8 cellular contexts compared by ENCODE assay signal in the genomic region with DNA sequence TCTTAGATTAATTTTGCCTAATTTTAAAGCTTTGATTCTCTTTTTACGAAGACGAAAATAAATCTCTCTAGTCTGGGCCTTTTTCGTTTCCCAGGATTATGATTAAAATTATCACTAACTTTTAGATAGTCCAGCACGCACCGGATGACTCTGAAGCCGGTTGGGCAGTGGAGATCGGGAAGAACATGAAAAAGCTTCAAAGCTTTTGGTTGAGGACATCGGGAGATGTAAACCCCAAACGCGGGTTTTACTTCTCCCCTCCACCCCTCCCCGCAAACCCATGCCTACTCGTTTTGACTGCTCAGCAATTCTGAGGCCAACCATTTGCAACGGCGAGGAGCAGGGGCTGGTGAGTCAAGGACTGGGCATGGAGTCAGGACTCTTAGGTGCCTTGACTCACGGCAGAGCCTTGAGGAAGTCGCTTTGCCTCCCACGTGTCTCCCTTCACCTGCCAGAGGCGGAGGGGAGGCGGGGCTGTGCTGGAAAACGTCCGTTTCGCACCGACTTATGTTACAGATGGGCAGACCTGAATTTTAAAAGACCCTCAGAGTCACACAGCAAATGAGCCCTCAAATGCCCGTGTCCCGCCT. TPM values are rescaled to one million over a fixed set of nuclear protein-coding genes. Genes with fewer than 3 reads are reported as not detected.
DNase-seq lines count a peak whose midpoint lies in the region; ATAC-seq, FAIRE-seq and TF ChIP-seq lines count a peak whose summit lies in the region.

No MANE protein-coding gene starts in this region.

- intact Hi-C loops in HepG2 (cut with micrococcal nuclease; ENCODE audit: unreplicated experiment) = loop anchor here (2.0 kb wide), 1 partner anchor 80 kb away; no protein-coding TSS in a partner anchor

- peaks cover 47% of the 10 kb centered on the region for H3K4me1 ChIP-seq in HepG2 (ENCODE audit: insufficient read depth, low read length)

- H2AFZ ChIP-seq in HepG2 (ENCODE audit: low read length) = no peak overlapping the region

- peak overlapping the region; percentile 97 for H3K27ac ChIP-seq in HepG2 (ENCODE audit: extremely low read length, insufficient read depth, low read length)

- H3K4me3 ChIP-seq in HepG2 (replicated peaks in 1 of 3; ENCODE audit: insufficient read depth in 1 of 3, low read depth in 2 of 3, low read length in 3 of 3) = peak overlapping the region; percentile 71 to 86 (median 84)

- H3K27me3 ChIP-seq in HepG2 (ENCODE audit: control insufficient read depth in 1 of 2, insufficient read depth in 2 of 2, low read length in 2 of 2) = no peaks in the 10 kb centered on the region; a peak in 1 of 5 replicates

- no peak for FAIRE-seq in HepG2 (lab: Jason Lieb, UNC)

- H3K9ac ChIP-seq in HepG2 (ENCODE audit: insufficient read depth, low read depth, low read length) = peak overlapping the region; percentile 91

- peaks cover 36% of the 10 kb centered on the region for H3K79me2 ChIP-seq in HepG2 (ENCODE audit: insufficient read depth, low read length)

- no peak for TF ChIP-seq RAD21 in HepG2 (CRISPR knock-in tag; IDR thresholded peaks at IDR 0.05)

- peak overlapping the region; percentile 98 for H3K4me2 ChIP-seq in HepG2 (ENCODE audit: low read depth, low read length)

- CTCF ChIA-PET in HepG2 (lab: Yijun Ruan, JAX; ENCODE audit: low intra/inter-chr PET ratio, low total read pairs) = interaction anchor here (1.4 kb wide), 1 partner anchor 18 kb away, joined by 4 read pairs; no protein-coding TSS in a partner anchor

- TF ChIP-seq POLR2A in HepG2 (IDR thresholded peaks at IDR 0.05; ENCODE audit: insufficient read depth in 1 of 2, low read depth in 2 of 2, low read length in 2 of 2) = peak in 1 of 2 experiments; percentile 40; a peak in 1 of 4 replicates

- POLR2A ChIA-PET in HepG2 (lab: Yijun Ruan, JAX) = interaction anchor here (0.9 to 1.5 kb wide), 12 partner anchors 9 to 120 kb away, joined by 3 to 25 read pairs (median 3); a partner anchor contains a TSS

- DNase-seq in ACHN (peak; percentile 99), NCI-H2081 (lab: John Stamatoyannopoulos, UW) (peak; percentile 46 to 71), dedifferentiated amniotic fluid mesenchymal stem cell (ENCODE audit: extremely low spot score) (peak; percentile 85), HepG2 (ENCODE audit: low spot score) (peak; percentile 52), middle frontal gyrus (ENCODE audit: extremely low spot score, low spot score) (no peak)
- DNase-seq in activated CD4-positive, alpha-beta T cell treated with anti-CD3 and anti-CD28 coated beads for 4 hours = peak; percentile 75 to 80
- DNase-seq in stimulated activated CD4-positive, alpha-beta T cell treated with anti-CD3 and anti-CD28 coated beads, Interleukin-4, amount 100 ng/mL, for 1 hour = peak; percentile 64

- no peak for TF ChIP-seq CTCF in HepG2 (CRISPR knock-in tag; IDR thresholded peaks at IDR 0.05)

- 2% methylated on average over 15 of the region's 25 CpGs for WGBS in HepG2 (ENCODE audit: low lambda C conversion rate)

- peaks cover 15% of the 10 kb centered on the region; the same call in 1 of the 2 replicates for H4K20me1 ChIP-seq in HepG2 (ENCODE audit: insufficient read depth, low read length)

- no peaks in the 10 kb centered on the region for H3K36me3 ChIP-seq in HepG2 (replicated peaks in 1 of 2; ENCODE audit: control insufficient read depth in 1 of 2, insufficient read depth in 2 of 2, low read length in 2 of 2)

- no TSS peak for BruUV-seq in HepG2 (replicated peaks; lab: Mats Ljungman, UMichigan)

- H3K9me3 ChIP-seq in HepG2 (ENCODE audit: low read length) = no peaks in the 10 kb centered on the region

- in situ Hi-C loops in ACHN (cut with HindIII; ENCODE audit: low pct_ligation_motif_present, low pct_unique_long_range_greater_than_20kb, low sequenced_read_pairs) (no loop called here), HepG2 (cut with HindIII; ENCODE audit: extremely low pct_ligation_motif_present, low pct_unique_long_range_greater_than_20kb) (no loop called here)

- peak; percentile 14 for ATAC-seq in GM19035 (IDR thresholded peaks at IDR 0.05; ENCODE audit: unreplicated experiment)
- ATAC-seq in HepG2 = peak; percentile 7

- TF ChIP-seq EP300 in HepG2 (IDR thresholded peaks at IDR 0.05; ENCODE audit: low read depth in 2 of 2, low read length in 2 of 2) = no peak
- TF ChIP-seq EP300 in HepG2 (CRISPR knock-in tag; IDR thresholded peaks at IDR 0.05; ENCODE audit: borderline replicate concordance) = no peak

TF ChIP-seq in HepG2, 621 proteins besides CTCF, POLR2A, EP300 and RAD21 (continues in another document):
- no peak for TF ChIP-seq EED (CRISPR knock-in tag; IDR thresholded peaks at IDR 0.05)
- no peak for TF ChIP-seq ZMAT3 (CRISPR knock-in tag; conservative IDR thresholded peaks at IDR 0.05)
- no peak for TF ChIP-seq ZNF30 (CRISPR knock-in tag; IDR thresholded peaks at IDR 0.05)
- TF ChIP-seq SAP130 (CRISPR knock-in tag; IDR thresholded peaks at IDR 0.05; ENCODE audit: low read depth) = peak; percentile 10; the same call in 1 of the 2 replicates
- TF ChIP-seq TBP (CRISPR knock-in tag; IDR thresholded peaks at IDR 0.05) = no peak
- TF ChIP-seq ZNF121 (CRISPR knock-in tag; IDR thresholded peaks at IDR 0.05) = no peak
- TF ChIP-seq ZNF672 (CRISPR knock-in tag; IDR thresholded peaks at IDR 0.05) = no peak
- peak; percentile 17; the same call in 1 of the 2 replicates for TF ChIP-seq MAZ (IDR thresholded peaks at IDR 0.05; ENCODE audit: borderline replicate concordance, low read depth, low read length)
- TF ChIP-seq MAZ (CRISPR knock-in tag; IDR thresholded peaks at IDR 0.05; ENCODE audit: low read depth) = no peak
- peak; percentile 44; the same call in 1 of the 2 replicates for TF ChIP-seq POGZ (CRISPR knock-in tag; IDR thresholded peaks at IDR 0.05)
- TF ChIP-seq HHEX (CRISPR knock-in tag; IDR thresholded peaks at IDR 0.05) = no peak
- TF ChIP-seq SNRNP70 (IDR thresholded peaks at IDR 0.05; ENCODE audit: low read depth, low read length) = no peak
- TF ChIP-seq, protein P1, sequence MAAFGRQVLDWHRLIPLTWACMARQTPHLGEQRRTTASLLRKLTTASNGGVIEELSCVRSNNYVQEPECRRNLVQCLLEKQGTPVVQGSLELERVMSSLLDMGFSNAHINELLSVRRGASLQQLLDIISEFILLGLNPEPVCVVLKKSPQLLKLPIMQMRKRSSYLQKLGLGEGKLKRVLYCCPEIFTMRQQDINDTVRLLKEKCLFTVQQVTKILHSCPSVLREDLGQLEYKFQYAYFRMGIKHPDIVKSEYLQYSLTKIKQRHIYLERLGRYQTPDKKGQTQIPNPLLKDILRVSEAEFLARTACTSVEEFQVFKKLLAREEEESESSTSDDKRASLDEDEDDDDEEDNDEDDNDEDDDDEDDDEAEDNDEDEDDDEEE (CRISPR knock-in tag; IDR thresholded peaks at IDR 0.05) = 0 out of 2 replicates have a peak, but pooled peaks have one; percentile 19
- TF ChIP-seq JUN (CRISPR knock-in tag; IDR thresholded peaks at IDR 0.05) = 0 out of 2 replicates have a peak, but pooled peaks have one; percentile 3
- TF ChIP-seq ZNF598 (CRISPR knock-in tag; IDR thresholded peaks at IDR 0.05; ENCODE audit: borderline replicate concordance) = peak; percentile 73; the same call in 1 of the 2 replicates
- TF ChIP-seq MIER3 (CRISPR knock-in tag; IDR thresholded peaks at IDR 0.05; ENCODE audit: borderline replicate concordance) = no peak
- TF ChIP-seq YEATS2 (CRISPR knock-in tag; IDR thresholded peaks at IDR 0.05; ENCODE audit: borderline replicate concordance) = no peak
- TF ChIP-seq RAD51 (IDR thresholded peaks at IDR 0.05; ENCODE audit: borderline replicate concordance) = no peak
- peak; percentile 33 for TF ChIP-seq DMAP1 (CRISPR knock-in tag; IDR thresholded peaks at IDR 0.05)
- TF ChIP-seq, protein P2, sequence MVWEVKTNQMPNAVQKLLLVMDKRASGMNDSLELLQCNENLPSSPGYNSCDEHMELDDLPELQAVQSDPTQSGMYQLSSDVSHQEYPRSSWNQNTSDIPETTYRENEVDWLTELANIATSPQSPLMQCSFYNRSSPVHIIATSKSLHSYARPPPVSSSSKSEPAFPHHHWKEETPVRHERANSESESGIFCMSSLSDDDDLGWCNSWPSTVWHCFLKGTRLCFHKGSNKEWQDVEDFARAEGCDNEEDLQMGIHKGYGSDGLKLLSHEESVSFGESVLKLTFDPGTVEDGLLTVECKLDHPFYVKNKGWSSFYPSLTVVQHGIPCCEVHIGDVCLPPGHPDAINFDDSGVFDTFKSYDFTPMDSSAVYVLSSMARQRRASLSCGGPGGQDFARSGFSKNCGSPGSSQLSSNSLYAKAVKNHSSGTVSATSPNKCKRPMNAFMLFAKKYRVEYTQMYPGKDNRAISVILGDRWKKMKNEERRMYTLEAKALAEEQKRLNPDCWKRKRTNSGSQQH (CRISPR knock-in tag; IDR thresholded peaks at IDR 0.05; ENCODE audit: low read depth) = 0 out of 2 replicates have a peak, but pooled peaks have one; percentile 12
- no peak for TF ChIP-seq ZNF788 (CRISPR knock-in tag; IDR thresholded peaks at IDR 0.05; ENCODE audit: borderline replicate concordance)
- no peak for TF ChIP-seq TARDBP (CRISPR knock-in tag; IDR thresholded peaks at IDR 0.05)

RNA-seq across cellular contexts. Expression of a gene that starts 1.0 kb away (rescaled TPM):
- 33.5 and 44.1 TPM in 2 replicates for total RNA-seq in HepG2 (2016; rRNA removed; fragmentation: Illumina TruSeq; extraction: Trizol)
- total RNA-seq in HepG2 (2016; cell fraction: cytosol; rRNA removed; fragmentation: Illumina TruSeq; extraction: Trizol; ENCODE audit: low read depth) = 18.8 and 21.5 TPM in 2 replicates
- total RNA-seq in HepG2 (2016; cell fraction: insoluble cytoplasmic fraction; rRNA removed; fragmentation: Illumina TruSeq; extraction: Trizol) = 32.1 and 44.0 TPM in 2 replicates
- 32.9 and 33.1 TPM in 2 replicates for total RNA-seq in HepG2 (2016; cell fraction: membrane; rRNA removed; fragmentation: Illumina TruSeq; extraction: Trizol)
- 11.9 and 15.3 TPM in 2 replicates for total RNA-seq in HepG2 (2016; cell fraction: nucleus; rRNA removed; fragmentation: Illumina TruSeq; extraction: Trizol)
- 38.6 and 39.8 TPM in 2 replicates for polyA plus RNA-seq in HepG2 (2011; rRNA removed)
- polyA plus RNA-seq in HepG2 (2011; cell fraction: cytosol; rRNA removed) = 39.9 and 43.8 TPM in 2 replicates
- polyA plus RNA-seq in HepG2 (2011; cell fraction: nucleus; rRNA removed) = 17.1 and 18.3 TPM in 2 replicates
- 17.8 and 27.2 TPM in 2 replicates for polyA plus RNA-seq in HepG2 (2012)
- polyA plus RNA-seq in HepG2 (2016; cell fraction: cytosol; fragmentation: Illumina TruSeq; extraction: Trizol; ENCODE audit: low read depth) = 17.9 and 19.4 TPM in 2 replicates
- polyA plus RNA-seq in HepG2 (2016; cell fraction: insoluble cytoplasmic fraction; fragmentation: Illumina TruSeq; extraction: Trizol; ENCODE audit: low read depth) = 53.9 and 55.7 TPM in 2 replicates
- polyA plus RNA-seq in HepG2 (2016; cell fraction: membrane; fragmentation: Illumina TruSeq; extraction: Trizol; ENCODE audit: low read depth) = 27.9 and 28.1 TPM in 2 replicates
- 25.9 and 26.2 TPM in 2 replicates for polyA plus RNA-seq in HepG2 (2016; cell fraction: nucleus; fragmentation: Illumina TruSeq; extraction: Trizol; ENCODE audit: insufficient read depth, low read depth)
- 55.5 and 55.9 TPM in 2 replicates for polyA minus RNA-seq in HepG2 (2011; rRNA and poly(A)+ RNA removed; ENCODE audit: low replicate concordance)
- polyA minus RNA-seq in HepG2 (2011; cell fraction: cytosol; rRNA and poly(A)+ RNA removed) = 13.8 and 14.9 TPM in 2 replicates
- 8.9 and 10.8 TPM in 2 replicates for polyA minus RNA-seq in HepG2 (2011; cell fraction: nucleus; rRNA and poly(A)+ RNA removed)
